ENCODE assay signal across 1 cellular context in the genomic region with DNA sequence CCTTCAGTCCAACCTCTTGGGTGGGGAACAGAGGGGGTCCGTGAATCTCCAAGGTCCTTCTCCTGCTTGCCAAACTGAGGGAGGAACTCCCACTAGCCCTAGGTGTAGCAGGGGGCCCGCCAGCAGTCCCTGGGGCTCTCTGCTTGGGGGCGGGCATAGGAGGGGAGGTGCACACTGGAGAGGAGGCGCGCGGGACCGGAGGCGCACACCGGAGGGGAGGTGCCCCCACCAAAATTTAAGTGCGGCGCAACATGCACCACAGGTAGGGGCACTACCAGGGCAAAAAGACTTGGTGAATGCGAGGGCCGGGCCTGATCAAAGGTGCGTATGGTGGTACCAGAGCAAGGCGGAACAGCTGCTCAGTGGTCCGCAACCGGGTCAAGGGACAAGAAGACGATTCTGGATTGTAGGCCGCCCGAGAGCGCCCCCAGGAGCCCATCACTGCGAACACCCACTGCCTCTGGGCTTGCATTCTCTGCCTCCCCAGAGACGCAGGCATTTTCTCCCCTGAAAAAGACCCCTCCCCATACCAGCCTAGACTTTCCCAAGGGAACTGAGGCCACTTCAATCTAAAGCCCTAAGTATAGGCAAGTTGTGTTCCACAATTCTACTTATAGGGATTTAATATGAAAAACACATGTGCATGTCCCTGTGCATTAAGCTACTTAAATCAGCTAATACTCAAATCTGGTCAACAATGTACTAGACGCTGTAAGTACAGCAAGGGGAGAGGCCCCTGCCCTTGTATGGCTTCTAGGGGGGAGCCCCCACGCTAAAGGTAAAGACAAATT.
TF ChIP-seq lines count a peak whose summit lies in the region.

No MANE protein-coding gene starts in this region.

TF ChIP-seq in IMR-90, 13 proteins besides CTCF, POLR2A, EP300 and RAD21 (continued from another document):
- TF ChIP-seq, protein P1, sequence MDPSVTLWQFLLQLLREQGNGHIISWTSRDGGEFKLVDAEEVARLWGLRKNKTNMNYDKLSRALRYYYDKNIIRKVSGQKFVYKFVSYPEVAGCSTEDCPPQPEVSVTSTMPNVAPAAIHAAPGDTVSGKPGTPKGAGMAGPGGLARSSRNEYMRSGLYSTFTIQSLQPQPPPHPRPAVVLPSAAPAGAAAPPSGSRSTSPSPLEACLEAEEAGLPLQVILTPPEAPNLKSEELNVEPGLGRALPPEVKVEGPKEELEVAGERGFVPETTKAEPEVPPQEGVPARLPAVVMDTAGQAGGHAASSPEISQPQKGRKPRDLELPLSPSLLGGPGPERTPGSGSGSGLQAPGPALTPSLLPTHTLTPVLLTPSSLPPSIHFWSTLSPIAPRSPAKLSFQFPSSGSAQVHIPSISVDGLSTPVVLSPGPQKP (IDR thresholded peaks at IDR 0.05; ENCODE audit: borderline replicate concordance, low read depth, low read length), result no peak
- no peak for TF ChIP-seq MAFK (IDR thresholded peaks at IDR 0.05; ENCODE audit: low read depth, low read length)
- TF ChIP-seq SMC3 (IDR thresholded peaks at IDR 0.05; ENCODE audit: low read depth, low read length), result no peak
- TF ChIP-seq BHLHE40 (IDR thresholded peaks at IDR 0.05; ENCODE audit: low read depth, low read length), result no peak
- no peak for TF ChIP-seq RFX5 (IDR thresholded peaks at IDR 0.05; ENCODE audit: low read depth, low read length)
